ENCODE assay signal across 1 cellular context in genomic region chr7:100544949-100545635, GRCh38.
TF ChIP-seq lines count a peak whose summit lies in the region.

No MANE protein-coding gene starts in this region.

TF ChIP-seq in endothelial cell of umbilical vein, 7 proteins besides CTCF, POLR2A, EP300 and RAD21:
- TF ChIP-seq POLR2AphosphoS5 (IDR thresholded peaks at IDR 0.05; ENCODE audit: insufficient read depth, low read depth, low read length) = no peak
- no peak for TF ChIP-seq GATA2 (IDR thresholded peaks at IDR 0.05; ENCODE audit: insufficient read depth, insufficient read length, low read depth, low read length)
- no peak for TF ChIP-seq JUN (IDR thresholded peaks at IDR 0.05; ENCODE audit: borderline replicate concordance, insufficient read depth, insufficient read length, low read depth)
- TF ChIP-seq EZH2 (IDR thresholded peaks at IDR 0.05; ENCODE audit: borderline replicate concordance, low read depth, low read length, severe bottlenecking) = no peak
